ENCODE assay signal across 1 cellular context in the genomic region with DNA sequence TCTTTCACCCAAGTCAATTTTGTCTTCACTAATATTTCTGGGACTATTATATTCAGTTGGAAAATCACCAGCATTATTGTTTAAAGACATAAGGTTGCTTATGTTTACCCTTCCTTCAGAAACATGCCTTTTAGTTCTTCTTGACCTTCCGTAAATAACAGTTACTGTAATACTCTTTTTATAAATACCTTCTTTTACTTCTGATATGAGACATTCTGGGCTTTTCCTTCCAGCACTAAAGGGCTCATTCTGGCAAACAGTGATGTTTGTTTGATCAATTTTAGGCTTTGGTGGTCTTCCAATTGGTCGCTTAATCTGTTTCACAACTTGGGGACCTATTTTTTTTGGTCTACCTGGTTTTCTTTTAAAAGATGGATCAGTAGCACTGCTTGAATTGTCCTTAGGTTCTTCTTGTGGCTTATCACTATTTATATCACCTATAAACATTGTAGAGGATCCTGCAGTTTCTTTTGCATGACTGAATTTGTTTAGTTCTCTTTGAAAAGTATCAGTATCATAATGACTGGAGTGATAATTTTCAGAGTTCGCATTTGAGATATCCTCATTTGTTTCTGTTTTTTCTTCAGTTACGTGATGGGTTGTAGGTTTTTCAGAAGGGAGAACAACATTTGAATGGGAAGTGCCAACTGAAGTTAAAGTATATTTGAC.
TF ChIP-seq lines count a peak whose summit lies in the region.

No MANE protein-coding gene starts in this region.

TF ChIP-seq in GM12878, 131 proteins besides CTCF, POLR2A, EP300 and RAD21 (continued from another document):
- TF ChIP-seq, protein P1, sequence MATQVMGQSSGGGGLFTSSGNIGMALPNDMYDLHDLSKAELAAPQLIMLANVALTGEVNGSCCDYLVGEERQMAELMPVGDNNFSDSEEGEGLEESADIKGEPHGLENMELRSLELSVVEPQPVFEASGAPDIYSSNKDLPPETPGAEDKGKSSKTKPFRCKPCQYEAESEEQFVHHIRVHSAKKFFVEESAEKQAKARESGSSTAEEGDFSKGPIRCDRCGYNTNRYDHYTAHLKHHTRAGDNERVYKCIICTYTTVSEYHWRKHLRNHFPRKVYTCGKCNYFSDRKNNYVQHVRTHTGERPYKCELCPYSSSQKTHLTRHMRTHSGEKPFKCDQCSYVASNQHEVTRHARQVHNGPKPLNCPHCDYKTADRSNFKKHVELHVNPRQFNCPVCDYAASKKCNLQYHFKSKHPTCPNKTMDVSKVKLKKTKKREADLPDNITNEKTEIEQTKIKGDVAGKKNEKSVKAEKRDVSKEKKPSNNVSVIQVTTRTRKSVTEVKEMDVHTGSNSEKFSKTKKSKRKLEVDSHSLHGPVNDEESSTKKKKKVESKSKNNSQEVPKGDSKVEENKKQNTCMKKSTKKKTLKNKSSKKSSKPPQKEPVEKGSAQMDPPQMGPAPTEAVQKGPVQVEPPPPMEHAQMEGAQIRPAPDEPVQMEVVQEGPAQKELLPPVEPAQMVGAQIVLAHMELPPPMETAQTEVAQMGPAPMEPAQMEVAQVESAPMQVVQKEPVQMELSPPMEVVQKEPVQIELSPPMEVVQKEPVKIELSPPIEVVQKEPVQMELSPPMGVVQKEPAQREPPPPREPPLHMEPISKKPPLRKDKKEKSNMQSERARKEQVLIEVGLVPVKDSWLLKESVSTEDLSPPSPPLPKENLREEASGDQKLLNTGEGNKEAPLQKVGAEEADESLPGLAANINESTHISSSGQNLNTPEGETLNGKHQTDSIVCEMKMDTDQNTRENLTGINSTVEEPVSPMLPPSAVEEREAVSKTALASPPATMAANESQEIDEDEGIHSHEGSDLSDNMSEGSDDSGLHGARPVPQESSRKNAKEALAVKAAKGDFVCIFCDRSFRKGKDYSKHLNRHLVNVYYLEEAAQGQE (IDR thresholded peaks at IDR 0.05; ENCODE audit: low read depth, low read length): no peak
- TF ChIP-seq ZNF217 (IDR thresholded peaks at IDR 0.05) (peak; percentile 75; the same call in 1 of the 2 replicates), ZNF24 (IDR thresholded peaks at IDR 0.05) (no peak), CBX3 (IDR thresholded peaks at IDR 0.05; ENCODE audit: borderline replicate concordance, low read depth) (no peak), KDM1A (IDR thresholded peaks at IDR 0.05; ENCODE audit: borderline replicate concordance) (no peak), RUNX3 (IDR thresholded peaks at IDR 0.05; ENCODE audit: low read length) (peak; percentile 80), MEF2A (IDR thresholded peaks at IDR 0.05; ENCODE audit: insufficient read depth, low read depth, low read length) (peak; percentile 56; the same call in 1 of the 2 replicates), TCF12 (IDR thresholded peaks at IDR 0.05; ENCODE audit: low read depth, low read length) (no peak), SREBF2 (IDR thresholded peaks at IDR 0.05; ENCODE audit: low read length) (no peak), BHLHE40 (IDR thresholded peaks at IDR 0.05; ENCODE audit: borderline replicate concordance in 1 of 2, low read depth in 2 of 2, low read length in 1 of 2) (0 out of 4 replicates have a peak, but pooled peaks of 1 of the 2 experiments have one; percentile 24), PML (IDR thresholded peaks at IDR 0.05; ENCODE audit: low read length) (peak; percentile 36; the same call in 1 of the 2 replicates), JUNB (IDR thresholded peaks at IDR 0.05) (peak; percentile 86), CEBPB (IDR thresholded peaks at IDR 0.05; ENCODE audit: borderline replicate concordance in 1 of 2, low read depth in 2 of 2, low read length in 2 of 2) (peak in 1 of 2 experiments; percentile 70; a peak in 1 of 4 replicates), ZNF384 (IDR thresholded peaks at IDR 0.05; ENCODE audit: borderline replicate concordance, low read depth, low read length) (no peak), MXI1 (IDR thresholded peaks at IDR 0.05; ENCODE audit: low read depth, low read length) (no peak), MTA3 (IDR thresholded peaks at IDR 0.05; ENCODE audit: borderline replicate concordance, low read length) (peak; percentile 88; the same call in 1 of the 2 replicates), RCOR1 (conservative IDR thresholded peaks at IDR 0.05; ENCODE audit: low read depth, low read length) (no peak), MEF2B (IDR thresholded peaks at IDR 0.05; ENCODE audit: partially characterized antibody, poor library complexity, severe bottlenecking) (peak; percentile 40), ZSCAN29 (IDR thresholded peaks at IDR 0.05) (no peak)
- TF ChIP-seq, protein P2, sequence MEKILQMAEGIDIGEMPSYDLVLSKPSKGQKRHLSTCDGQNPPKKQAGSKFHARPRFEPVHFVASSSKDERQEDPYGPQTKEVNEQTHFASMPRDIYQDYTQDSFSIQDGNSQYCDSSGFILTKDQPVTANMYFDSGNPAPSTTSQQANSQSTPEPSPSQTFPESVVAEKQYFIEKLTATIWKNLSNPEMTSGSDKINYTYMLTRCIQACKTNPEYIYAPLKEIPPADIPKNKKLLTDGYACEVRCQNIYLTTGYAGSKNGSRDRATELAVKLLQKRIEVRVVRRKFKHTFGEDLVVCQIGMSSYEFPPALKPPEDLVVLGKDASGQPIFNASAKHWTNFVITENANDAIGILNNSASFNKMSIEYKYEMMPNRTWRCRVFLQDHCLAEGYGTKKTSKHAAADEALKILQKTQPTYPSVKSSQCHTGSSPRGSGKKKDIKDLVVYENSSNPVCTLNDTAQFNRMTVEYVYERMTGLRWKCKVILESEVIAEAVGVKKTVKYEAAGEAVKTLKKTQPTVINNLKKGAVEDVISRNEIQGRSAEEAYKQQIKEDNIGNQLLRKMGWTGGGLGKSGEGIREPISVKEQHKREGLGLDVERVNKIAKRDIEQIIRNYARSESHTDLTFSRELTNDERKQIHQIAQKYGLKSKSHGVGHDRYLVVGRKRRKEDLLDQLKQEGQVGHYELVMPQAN (conservative IDR thresholded peaks at IDR 0.05): no peak
